20 cellular contexts compared by ENCODE assay signal in genomic region chr7:157482011-157482410, GRCh38.
DNase-seq lines count a peak whose midpoint lies in the region; ATAC-seq, FAIRE-seq and TF ChIP-seq lines count a peak whose summit lies in the region.
"Had no signal": no experiment of that assay in that cellular context is flagged by ENCODE, and none has a peak within 500 bp of the region (broad histone marks: within the 10 kb centered on the region; RNA-seq: fewer than 3 reads in every experiment).

No MANE protein-coding gene starts in this region.

- peak overlapping the region; percentile 7; the same call in 1 of the 2 replicates for H3K4me3 ChIP-seq in HUES64 (ENCODE audit: low read length)
- H3K4me3 ChIP-seq in bronchial epithelial cell (ENCODE audit: low read depth, low read length) = no peak overlapping the region
- no peak overlapping the region for H3K4me3 ChIP-seq in mesenchymal stem cell (ENCODE audit: insufficient read depth in 1 of 2, low read depth in 1 of 2, low read length in 2 of 2)
- H3K4me3 ChIP-seq: BLaER1 treated with 17β-estradiol and CSF1 and Interleukin-3, amounts not matched to agents 10 nM and 100 nM had no signal

- H3K27me3 ChIP-seq in HUES64 (ENCODE audit: insufficient read depth, low read length) = no peaks in the 10 kb centered on the region
- H3K27me3 ChIP-seq in bronchial epithelial cell (ENCODE audit: control insufficient read depth, insufficient read depth, low read length) = no peaks in the 10 kb centered on the region
- peaks cover 0 to 7% of the 10 kb centered on the region in 2 experiments for H3K27me3 ChIP-seq in mesenchymal stem cell (ENCODE audit: control insufficient read depth in 1 of 2, insufficient read depth in 1 of 2, low read length in 2 of 2)

- no peak overlapping the region for H2AFZ ChIP-seq in mesenchymal stem cell (ENCODE audit: low read depth, low read length)

- no peak overlapping the region for H3K4me2 ChIP-seq in mesenchymal stem cell (ENCODE audit: low read length, poor library complexity, severe bottlenecking)
- H3K4me2 ChIP-seq: BLaER1 treated with 17β-estradiol and CSF1 and Interleukin-3, amounts not matched to agents 10 nM and 100 nM had no signal

- H3K9me3 ChIP-seq in HUES64 (ENCODE audit: insufficient read depth, low read depth, low read length) (peaks cover 91% of the 10 kb centered on the region), mesenchymal stem cell (ENCODE audit: control insufficient read depth, low read length) (no peaks in the 10 kb centered on the region)
- H3K9me3 ChIP-seq: BLaER1 treated with 17β-estradiol and CSF1 and Interleukin-3, amounts not matched to agents 10 nM and 100 nM; Caco-2 had no signal

- H3K23ac ChIP-seq in mesenchymal stem cell (ENCODE audit: low read length in 2 of 2) = no peak overlapping the region

- H3K4me1 ChIP-seq in HUES64 (ENCODE audit: insufficient read depth, low read length) (no peaks in the 10 kb centered on the region), mesenchymal stem cell (ENCODE audit: control insufficient read depth, insufficient read depth, low read depth, low read length) (no peaks in the 10 kb centered on the region)
- H3K4me1 ChIP-seq: Caco-2 had no signal

- no peak overlapping the region for H3K18ac ChIP-seq in mesenchymal stem cell (ENCODE audit: low read depth in 1 of 2, low read length in 2 of 2)

- H2BK120ac ChIP-seq in mesenchymal stem cell (ENCODE audit: low read depth, low read length) = no peak overlapping the region

- H2AK5ac ChIP-seq in mesenchymal stem cell (ENCODE audit: low read length, severe bottlenecking) = no peak overlapping the region

- DNase-seq in GM12891 (ENCODE audit: insufficient read length, low spot score) (no peak), bronchial epithelial cell (ENCODE audit: low read depth) (no peak), mesenchymal stem cell (peak; percentile 15), UCSD-AML1 (lab: John Stamatoyannopoulos, UW; ENCODE audit: unreplicated experiment) (no peak)
- no peak for DNase-seq in stimulated activated CD8-positive, alpha-beta memory T cell treated with anti-CD3 and anti-CD28 coated beads, Interleukin-4, amount 100 ng/mL, for 48 hours
- DNase-seq: 8988T; Caco-2; CD4-positive, alpha-beta memory T cell; DMS 273 treated with DMSO at 0.1 percent for 48 hours; DMS79 treated with DMSO at 0.1 percent for 48 hours; H7; NCI-H1105 treated with DMSO at 0.1 percent for 48 hours; NCI-H1694 treated with DMSO at 0.1 percent for 48 hours; NCI-H748 treated with DMSO at 0.1 percent for 48 hours had no signal

- FAIRE-seq in GM12891 (lab: Jason Lieb, UNC) = peak; percentile 97
- peak; percentile 100 for FAIRE-seq in bronchial epithelial cell (lab: Jason Lieb, UNC)
- FAIRE-seq: GM19239 had no signal

- 93% methylated on average over 8 of the region's 8 CpGs for WGBS in HUES64
- WGBS in mesenchymal stem cell = 92% methylated on average over 8 of the region's 8 CpGs

- ATAC-seq in GM18870 (IDR thresholded peaks at IDR 0.05; ENCODE audit: unreplicated experiment) = no peak
- ATAC-seq: Panc1, SK-N-SH treated with all-trans-retinoic acid at 6 μM for 48 hours had no signal

- no peak overlapping the region for H2BK15ac ChIP-seq in mesenchymal stem cell (ENCODE audit: low read depth, poor library complexity, severe bottlenecking)

- H3K9ac ChIP-seq in HUES64 (ENCODE audit: low read depth, low read length) = no peak overlapping the region
- H3K9ac ChIP-seq in mesenchymal stem cell (ENCODE audit: low read length) = no peak overlapping the region
- H3K9ac ChIP-seq: BLaER1 treated with 17β-estradiol and CSF1 and Interleukin-3, amounts not matched to agents 10 nM and 100 nM had no signal

- no peak overlapping the region for H2BK5ac ChIP-seq in mesenchymal stem cell (ENCODE audit: low read depth, low read length, poor library complexity, severe bottlenecking)

- no peak overlapping the region for H3K4ac ChIP-seq in mesenchymal stem cell (ENCODE audit: low read depth in 1 of 2, low read length in 2 of 2)

- TF ChIP-seq CTCF in bronchial epithelial cell (IDR thresholded peaks at IDR 0.05; ENCODE audit: insufficient read depth, low read length, severe bottlenecking) = no peak

- H3K36me3 ChIP-seq in HUES64 (ENCODE audit: insufficient read depth, low read length) (no peaks in the 10 kb centered on the region), bronchial epithelial cell (ENCODE audit: control insufficient read depth, insufficient read depth, low read length) (no peaks in the 10 kb centered on the region), mesenchymal stem cell (ENCODE audit: control insufficient read depth in 1 of 2, insufficient read depth in 2 of 2, low read depth in 1 of 2, low read length in 2 of 2) (no peaks in the 10 kb centered on the region)
- H3K36me3 ChIP-seq: BLaER1 treated with 17β-estradiol and CSF1 and Interleukin-3, amounts not matched to agents 10 nM and 100 nM had no signal

- no peaks in the 10 kb centered on the region for H3K79me1 ChIP-seq in mesenchymal stem cell (replicated peaks; ENCODE audit: low read length, poor library complexity, severe bottlenecking)

- H2BK12ac ChIP-seq in mesenchymal stem cell (ENCODE audit: low read length in 2 of 2) = no peak overlapping the region

- no peak overlapping the region for H3K14ac ChIP-seq in mesenchymal stem cell (ENCODE audit: low read length in 2 of 2)

- no peak overlapping the region for H4K8ac ChIP-seq in mesenchymal stem cell (ENCODE audit: low read length)

- H3K27ac ChIP-seq in HUES64 (ENCODE audit: low read depth, low read length) = no peak overlapping the region
- no peak overlapping the region for H3K27ac ChIP-seq in mesenchymal stem cell (ENCODE audit: low read length, poor library complexity, severe bottlenecking)
- H3K27ac ChIP-seq: BLaER1 treated with 17β-estradiol and CSF1 and Interleukin-3, amounts not matched to agents 10 nM and 100 nM had no signal

- no peak overlapping the region for H4K91ac ChIP-seq in mesenchymal stem cell (ENCODE audit: low read length)

- TF ChIP-seq POLR2A in GM12891 (IDR thresholded peaks at IDR 0.05; ENCODE audit: low read depth, low read length) = no peak

TF ChIP-seq in GM12891, 5 proteins besides CTCF, POLR2A, EP300 and RAD21:
- TF ChIP-seq POU2F2 (IDR thresholded peaks at IDR 0.05; ENCODE audit: low read depth, low read length) (no peak), TAF1 (IDR thresholded peaks at IDR 0.05; ENCODE audit: low read depth, low read length) (no peak), SPI1 (IDR thresholded peaks at IDR 0.05; ENCODE audit: low read depth, low read length) (no peak), POLR2AphosphoS5 (IDR thresholded peaks at IDR 0.05; ENCODE audit: low read depth, low read length) (no peak), PAX5 (IDR thresholded peaks at IDR 0.05; ENCODE audit: insufficient read depth, low read length, severe bottlenecking) (no peak)
